Comparison of ENCODE assay signal across 1 cellular context in genomic region chr12:54368016-54368708, GRCh38.
TF ChIP-seq lines count a peak whose summit lies in the region.

No MANE protein-coding gene starts in this region.

TF ChIP-seq in HepG2, 621 proteins besides CTCF, POLR2A, EP300 and RAD21:
- TF ChIP-seq ZNF44 (CRISPR knock-in tag; IDR thresholded peaks at IDR 0.05) (0 out of 2 replicates have a peak, but pooled peaks have one; percentile 26), ARHGAP35 (CRISPR knock-in tag; IDR thresholded peaks at IDR 0.05; ENCODE audit: borderline replicate concordance) (no peak), PRDM15 (CRISPR knock-in tag; IDR thresholded peaks at IDR 0.05) (no peak), ZNF33B (CRISPR knock-in tag; IDR thresholded peaks at IDR 0.05) (no peak)
